ENCODE assay signal across 18 cellular contexts in the genomic region with DNA sequence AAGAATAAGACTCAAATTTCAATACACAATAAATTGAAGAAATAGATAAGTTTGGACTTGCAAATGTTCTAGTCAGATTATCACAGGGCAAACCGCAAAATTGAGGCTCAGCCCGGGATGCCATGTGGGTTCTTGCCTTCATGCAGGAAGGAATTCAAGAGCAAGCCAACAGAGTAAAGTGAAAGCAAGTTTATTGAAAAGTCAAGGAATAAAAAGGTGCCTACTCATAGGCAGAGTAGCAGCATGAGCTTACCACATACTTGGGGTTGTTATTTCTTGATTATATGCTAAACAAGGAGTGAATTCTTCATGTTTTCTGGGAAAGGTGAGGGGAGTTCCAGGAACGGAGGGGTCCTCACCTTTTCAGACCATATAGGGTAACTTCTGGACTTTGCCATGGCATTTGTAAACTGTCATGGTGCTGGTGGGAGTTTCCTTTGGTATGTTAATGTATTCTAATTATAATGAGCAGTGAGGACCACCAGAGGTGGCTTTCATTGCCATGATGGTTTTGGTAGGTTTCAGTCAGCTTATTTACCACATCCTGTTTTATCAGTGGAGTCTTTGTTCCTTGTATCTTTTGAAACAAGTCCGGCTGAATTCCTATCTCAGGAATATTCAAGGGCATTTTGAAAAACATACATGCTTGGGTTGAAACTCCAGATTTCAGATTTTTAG. TPM values are rescaled to one million over a fixed set of nuclear protein-coding genes. Genes with fewer than 3 reads are reported as not detected.
"Had no signal": no experiment of that assay in that cellular context is flagged by ENCODE, and none has a peak within 500 bp of the region (broad histone marks: within the 10 kb centered on the region; RNA-seq: fewer than 3 reads in every experiment).

No MANE protein-coding gene starts in this region.

- H3K36me3 Mint-ChIP-seq: stimulated activated effector memory CD8-positive, alpha-beta T cell treated with anti-CD3 and anti-CD28 coated beads, Interleukin-12 subunit alpha, Interleukin-12 subunit beta, amount 100 ng/mL, for 72 hours had no signal

- H3K27ac ChIP-seq: ascending aorta, ovary, tibial artery, vagina had no signal

- DNase-seq: activated CD4-positive, alpha-beta T cell treated with anti-CD3 and anti-CD28 coated beads, Interleukin-2, amount 10 ng/mL, durations not matched to agents 7 days and 5 days; dorsolateral prefrontal cortex; erythroblast; islet precursor cell; mucosa of descending colon; naive thymus-derived CD4-positive, alpha-beta T cell; ovary; T-helper 17 cell; tibial artery had no signal

- H3K4me1 ChIP-seq: ascending aorta, tibial artery, vagina had no signal

- H3K4me3 Mint-ChIP-seq: activated CD4-positive, alpha-beta T cell treated with anti-CD3 and anti-CD28 coated beads, Interleukin-2, amount 10 ng/mL, durations not matched to agents 7 days and 5 days; activated T-helper 1 cell treated with anti-CD3 and anti-CD28 coated beads, Interleukin-12 subunit alpha, Interleukin-12 subunit beta, Interleukin-2, Interleukin-4 antibody, amounts not matched to agents 30 ng/mL and 10 ng/mL and 1 ng/mL, durations not matched to agents 14 hours and 24 hours and 36 hours; naive thymus-derived CD4-positive, alpha-beta T cell; stimulated activated effector memory CD8-positive, alpha-beta T cell treated with anti-CD3 and anti-CD28 coated beads, Interleukin-12 subunit alpha, Interleukin-12 subunit beta, amount 100 ng/mL, for 72 hours; T-helper 17 cell had no signal

- H3K4me1 Mint-ChIP-seq: stimulated activated effector memory CD8-positive, alpha-beta T cell treated with anti-CD3 and anti-CD28 coated beads, Interleukin-12 subunit alpha, Interleukin-12 subunit beta, amount 100 ng/mL, for 72 hours had no signal

- ATAC-seq: left lobe of liver; mucosa of descending colon; naive thymus-derived CD4-positive, alpha-beta T cell; stimulated activated effector memory CD8-positive, alpha-beta T cell treated with anti-CD3 and anti-CD28 coated beads, Interleukin-12 subunit alpha, Interleukin-12 subunit beta, amount 100 ng/mL, for 72 hours; T-helper 17 cell had no signal

- H3K27me3 Mint-ChIP-seq: activated CD4-positive, alpha-beta T cell treated with anti-CD3 and anti-CD28 coated beads, Interleukin-2, amount 10 ng/mL, durations not matched to agents 7 days and 5 days; T-helper 17 cell had no signal

- H3K36me3 ChIP-seq: ascending aorta, ovary, tibial artery, vagina had no signal

- H3K27ac Mint-ChIP-seq: activated CD4-positive, alpha-beta T cell treated with anti-CD3 and anti-CD28 coated beads, Interleukin-2, amount 10 ng/mL, durations not matched to agents 7 days and 5 days; activated T-helper 1 cell treated with anti-CD3 and anti-CD28 coated beads, Interleukin-12 subunit alpha, Interleukin-12 subunit beta, Interleukin-2, Interleukin-4 antibody, amounts not matched to agents 30 ng/mL and 10 ng/mL and 1 ng/mL, durations not matched to agents 14 hours and 24 hours and 36 hours; naive thymus-derived CD4-positive, alpha-beta T cell; stimulated activated effector memory CD8-positive, alpha-beta T cell treated with anti-CD3 and anti-CD28 coated beads, Interleukin-12 subunit alpha, Interleukin-12 subunit beta, amount 100 ng/mL, for 72 hours; T-helper 17 cell had no signal

- H3K4me3 ChIP-seq: ascending aorta, dorsolateral prefrontal cortex, mucosa of descending colon, ovary, tibial artery, vagina had no signal

RNA-seq across cellular contexts. Expression of a gene that starts 2.0 kb away (rescaled TPM):
- total RNA-seq: activated CD4-positive, alpha-beta T cell treated with anti-CD3 and anti-CD28 coated beads, Interleukin-2, amount 10 ng/mL, durations not matched to agents 7 days and 5 days; activated CD8-positive, alpha-beta memory T cell treated with anti-CD3 and anti-CD28 coated beads for 36 hours; activated T-helper 1 cell treated with anti-CD3 and anti-CD28 coated beads, Interleukin-12 subunit alpha, Interleukin-12 subunit beta, Interleukin-2, Interleukin-4 antibody, amounts not matched to agents 30 ng/mL and 10 ng/mL and 1 ng/mL, durations not matched to agents 14 hours and 24 hours and 36 hours; ascending aorta; left lobe of liver; lung microvascular endothelial cell; mucosa of descending colon; pulmonary artery endothelial cell; vagina had no signal
- polyA plus RNA-seq: naive thymus-derived CD4-positive, alpha-beta T cell; ovary had no signal

RNA-seq across cellular contexts. Expression of a gene that starts 14.4 kb away (rescaled TPM):
- total RNA-seq: activated CD8-positive, alpha-beta memory T cell treated with anti-CD3 and anti-CD28 coated beads for 36 hours; ascending aorta; left lobe of liver; lung microvascular endothelial cell; mucosa of descending colon; pulmonary artery endothelial cell; subcutaneous adipose tissue; vagina had no signal
- polyA plus RNA-seq: naive thymus-derived CD4-positive, alpha-beta T cell; ovary had no signal

RNA-seq across cellular contexts. Expression of a gene that starts 38.4 kb away (rescaled TPM):
- total RNA-seq: activated CD4-positive, alpha-beta T cell treated with anti-CD3 and anti-CD28 coated beads, Interleukin-2, amount 10 ng/mL, durations not matched to agents 7 days and 5 days; activated CD8-positive, alpha-beta memory T cell treated with anti-CD3 and anti-CD28 coated beads for 36 hours; activated T-helper 1 cell treated with anti-CD3 and anti-CD28 coated beads, Interleukin-12 subunit alpha, Interleukin-12 subunit beta, Interleukin-2, Interleukin-4 antibody, amounts not matched to agents 30 ng/mL and 10 ng/mL and 1 ng/mL, durations not matched to agents 14 hours and 24 hours and 36 hours; ascending aorta; left lobe of liver; lung microvascular endothelial cell; mucosa of descending colon; naive thymus-derived CD4-positive, alpha-beta T cell; ovary; pulmonary artery endothelial cell; subcutaneous adipose tissue; vagina had no signal
- polyA plus RNA-seq: naive thymus-derived CD4-positive, alpha-beta T cell; ovary had no signal

RNA-seq across cellular contexts. Expression of a gene that starts 43.0 kb away (rescaled TPM):
- total RNA-seq: activated CD8-positive, alpha-beta memory T cell treated with anti-CD3 and anti-CD28 coated beads for 36 hours; activated T-helper 1 cell treated with anti-CD3 and anti-CD28 coated beads, Interleukin-12 subunit alpha, Interleukin-12 subunit beta, Interleukin-2, Interleukin-4 antibody, amounts not matched to agents 30 ng/mL and 10 ng/mL and 1 ng/mL, durations not matched to agents 14 hours and 24 hours and 36 hours; ascending aorta; left lobe of liver; lung microvascular endothelial cell; mucosa of descending colon; naive thymus-derived CD4-positive, alpha-beta T cell; ovary; pulmonary artery endothelial cell; subcutaneous adipose tissue had no signal
- polyA plus RNA-seq: naive thymus-derived CD4-positive, alpha-beta T cell; ovary had no signal

RNA-seq across cellular contexts. Expression of a gene that starts 50.4 kb away (rescaled TPM):
- total RNA-seq: activated CD8-positive, alpha-beta memory T cell treated with anti-CD3 and anti-CD28 coated beads for 36 hours; activated T-helper 1 cell treated with anti-CD3 and anti-CD28 coated beads, Interleukin-12 subunit alpha, Interleukin-12 subunit beta, Interleukin-2, Interleukin-4 antibody, amounts not matched to agents 30 ng/mL and 10 ng/mL and 1 ng/mL, durations not matched to agents 14 hours and 24 hours and 36 hours; ascending aorta; left lobe of liver; lung microvascular endothelial cell; mucosa of descending colon; pulmonary artery endothelial cell; T-helper 17 cell; vagina had no signal
- polyA plus RNA-seq: naive thymus-derived CD4-positive, alpha-beta T cell; ovary had no signal
